ENCODE assay signal across 8 cellular contexts in the genomic region with DNA sequence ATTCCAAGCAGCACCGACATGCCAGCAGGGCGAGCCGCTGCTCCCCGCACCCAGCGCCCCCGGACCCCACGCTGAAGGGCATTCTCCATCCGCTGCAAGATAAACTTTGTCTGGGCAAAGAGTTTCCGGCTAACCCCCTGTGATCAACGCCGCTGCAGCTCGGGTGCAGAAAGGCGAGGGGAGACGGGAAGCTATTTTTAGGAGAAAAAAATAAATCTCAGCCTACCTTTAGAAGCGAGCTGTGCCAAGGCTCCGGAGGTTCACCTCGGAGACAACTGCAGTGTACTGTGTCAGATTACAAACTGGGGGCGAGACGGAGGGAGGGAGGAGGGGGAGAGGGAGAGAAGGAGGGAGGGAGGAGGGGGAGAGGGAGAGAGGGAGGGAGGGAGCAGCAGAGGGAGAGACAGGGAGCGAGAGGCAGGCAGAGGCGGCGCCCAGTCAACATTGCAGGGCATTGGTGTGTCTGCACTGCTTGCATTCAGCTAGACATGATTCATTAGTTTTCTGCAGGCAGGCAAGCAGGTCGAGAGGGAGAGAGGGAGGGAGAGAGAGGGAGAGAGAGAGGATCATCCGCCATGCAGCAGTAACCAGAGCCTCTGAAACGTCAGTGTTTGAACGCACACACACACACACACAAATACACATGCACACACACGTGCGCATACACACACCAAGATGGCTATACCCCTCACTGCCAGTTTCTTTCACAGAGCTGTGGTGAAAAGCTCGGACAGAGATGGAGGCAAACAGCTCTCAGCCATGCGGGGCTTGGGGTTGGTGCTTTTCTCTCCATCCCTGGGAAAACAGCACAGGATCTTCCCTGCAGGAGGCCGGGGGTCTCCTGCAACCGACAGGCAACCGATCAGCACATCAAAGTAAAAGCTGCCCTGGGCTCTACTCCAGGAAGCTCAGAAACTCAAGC. TPM values are rescaled to one million over a fixed set of nuclear protein-coding genes. Genes with fewer than 3 reads are reported as not detected.
DNase-seq lines count a peak whose midpoint lies in the region; ATAC-seq and TF ChIP-seq lines count a peak whose summit lies in the region.

RIMBP2 (minus strand) TSS at position 304 of the 922 bp plus-strand sequence. CDS start 237,286 bp downstream, outside the sequence.

- H3K27ac ChIP-seq in breast epithelium (no peak within 1 kb of the TSS), lower lobe of right lung (no peak within 1 kb of the TSS)

- TF ChIP-seq POLR2A in breast epithelium (IDR thresholded peaks at IDR 0.05): no peak

- intact Hi-C loops in breast epithelium (cut with DNase I; ENCODE audit: low total_unique reads) (no loop called here), lower lobe of right lung (cut with DNase I) (no loop called here)

- H3K36me3 ChIP-seq in breast epithelium: no peaks in the 10 kb centered on the region
- no peaks in the 10 kb centered on the region for H3K36me3 ChIP-seq in lower lobe of right lung

- H3K4me1 ChIP-seq in breast epithelium: no peaks in the 10 kb centered on the region
- peaks cover 7% of the 10 kb centered on the region for H3K4me1 ChIP-seq in lower lobe of right lung

- no peak for TF ChIP-seq CTCF in breast epithelium (IDR thresholded peaks at IDR 0.05)
- TF ChIP-seq CTCF in lower lobe of right lung (IDR thresholded peaks at IDR 0.05): no peak

- H3K4me3 ChIP-seq in breast epithelium: peak within 1 kb of the TSS; percentile 45 to 66 (median 46)
- peak within 1 kb of the TSS; percentile 43 for H3K4me3 ChIP-seq in lower lobe of right lung

- H3K27me3 ChIP-seq in breast epithelium (peaks cover 0 to 30% of the 10 kb centered on the region in 2 donors), lower lobe of right lung (ENCODE audit: low read depth) (peaks cover 55% of the 10 kb centered on the region)

- DNase-seq in DMS153 treated with DMSO at 0.1 percent for 48 hours (lab: John Stamatoyannopoulos, UW; ENCODE audit: unreplicated experiment) (peak; percentile 76), NCI-H146 treated with DMSO at 0.1 percent for 48 hours (lab: John Stamatoyannopoulos, UW; ENCODE audit: unreplicated experiment) (peak; percentile 58), breast epithelium (ENCODE audit: low spot score in 2 of 2) (no peak), lower lobe of right lung (no peak), cortex of kidney (lab: John Stamatoyannopoulos, UW) (no peak)

- ATAC-seq in lower lobe of right lung: no peak
- ATAC-seq in GM18867 (IDR thresholded peaks at IDR 0.05; ENCODE audit: unreplicated experiment): no peak
- ATAC-seq in GM18517 (IDR thresholded peaks at IDR 0.05; ENCODE audit: unreplicated experiment): no peak
- ATAC-seq in HG03135 (IDR thresholded peaks at IDR 0.05; ENCODE audit: unreplicated experiment): no peak

- H3K9me3 ChIP-seq in breast epithelium (peaks cover 5 to 15% of the 10 kb centered on the region in 2 donors), lower lobe of right lung (peaks cover under 1% of the 10 kb centered on the region)

RNA-seq across cellular contexts. Expression of gene RIMBP2, which starts in this region (rescaled TPM):
- total RNA-seq in breast epithelium: under 1 TPM; under 0.01 to 0.59 (median under 0.01) TPM
- 0.27 TPM for total RNA-seq in lower lobe of right lung

Comparison
In these comparisons a context has a peak if more than half of its experiments do, and no peak if none do; other contexts are left out.
1. DNase-seq: peak in DMS153 treated with DMSO at 0.1 percent for 48 hours (single experiment) and NCI-H146 treated with DMSO at 0.1 percent for 48 hours (single experiment); none in breast epithelium (0 of 2), lower lobe of right lung (single experiment) and cortex of kidney (single experiment).